In genomic region chr20:34516038-34516873, GRCh38 we compare ENCODE assay signal across 8 cellular contexts. TPM values are rescaled to one million over a fixed set of nuclear protein-coding genes. Genes with fewer than 3 reads are reported as not detected.
A peak's percentile ranks its signal among the peaks of the same experiment; 100 is the strongest.
DNase-seq lines count a peak whose midpoint lies in the region; ATAC-seq, FAIRE-seq and TF ChIP-seq lines count a peak whose summit lies in the region.

Gene DYNLRB1 (plus strand): TSS chr20:34516422. CDS start chr20:34516459, 37 bp downstream.

- DNase-seq in NCI-H2029 (lab: John Stamatoyannopoulos, UW) (peak; percentile 94), ascending aorta (ENCODE audit: low spot score in 2 of 2) (peak; percentile 82 to 98), right cardiac atrium (peak; percentile 98), pulmonary artery endothelial cell (ENCODE audit: low read depth, low spot score) (peak; percentile 90), urothelium cell line (ENCODE audit: low spot score) (peak; percentile 97)
- DNase-seq in T-helper 2 cell treated with Interferon-gamma antibody and Interleukin-4, amounts not matched to agents 5 μg/mL and 100 μg/mL, for 36 hours (ENCODE audit: low spot score) = peak; percentile 95

- H3K27ac ChIP-seq in ascending aorta (peak within 1 kb of the TSS; percentile 89 to 97), right cardiac atrium (ENCODE audit: low read length) (peak within 1 kb of the TSS; percentile 96)

- peak; percentile 72 for ATAC-seq in GM18502 (IDR thresholded peaks at IDR 0.05; ENCODE audit: poor library complexity, unreplicated experiment)
- ATAC-seq in HG02970 (IDR thresholded peaks at IDR 0.05; ENCODE audit: low FRiP score, unreplicated experiment) = peak; percentile 70
- peak; percentile 96 for ATAC-seq in right cardiac atrium

- H3K36me3 Mint-ChIP-seq in T-helper 2 cell treated with Interferon-gamma antibody and Interleukin-4, amounts not matched to agents 5 μg/mL and 100 μg/mL, for 36 hours (ENCODE audit: low read depth) = peaks cover 13% of the 10 kb centered on the region

- H3K4me3 ChIP-seq in ascending aorta (peak within 1 kb of the TSS; percentile 78 to 80), right cardiac atrium (ENCODE audit: low read length) (peak within 1 kb of the TSS; percentile 83)

- no peaks in the 10 kb centered on the region for H3K9me3 ChIP-seq in ascending aorta
- H3K9me3 ChIP-seq in right cardiac atrium (ENCODE audit: control insufficient read depth, low read length) = no peaks in the 10 kb centered on the region

- H3K36me3 ChIP-seq in ascending aorta = peaks cover 0 to 5% of the 10 kb centered on the region in 2 donors

- under 1% methylated on average over 61 of the region's 61 CpGs for WGBS in right cardiac atrium

- H3K27me3 ChIP-seq in ascending aorta (no peaks in the 10 kb centered on the region), right cardiac atrium (ENCODE audit: control insufficient read depth, insufficient read depth) (no peaks in the 10 kb centered on the region)

- peak within 1 kb of the TSS; percentile 92 for H3K4me3 Mint-ChIP-seq in T-helper 2 cell treated with Interferon-gamma antibody and Interleukin-4, amounts not matched to agents 5 μg/mL and 100 μg/mL, for 36 hours

- H3K27ac Mint-ChIP-seq in T-helper 2 cell treated with Interferon-gamma antibody and Interleukin-4, amounts not matched to agents 5 μg/mL and 100 μg/mL, for 36 hours = peak within 1 kb of the TSS; percentile 96

- no peaks in the 10 kb centered on the region for H3K9me3 Mint-ChIP-seq in T-helper 2 cell treated with Interferon-gamma antibody and Interleukin-4, amounts not matched to agents 5 μg/mL and 100 μg/mL, for 36 hours

- peaks cover 0 to 27% of the 10 kb centered on the region in 2 donors for H3K4me1 ChIP-seq in ascending aorta
- H3K4me1 ChIP-seq in right cardiac atrium (ENCODE audit: control insufficient read depth, insufficient read depth, low read length) = peaks cover 5% of the 10 kb centered on the region

- H3K27me3 Mint-ChIP-seq in T-helper 2 cell treated with Interferon-gamma antibody and Interleukin-4, amounts not matched to agents 5 μg/mL and 100 μg/mL, for 36 hours (ENCODE audit: low read depth) = no peaks in the 10 kb centered on the region

- no peak for TF ChIP-seq CTCF in ascending aorta (IDR thresholded peaks at IDR 0.05)

- FAIRE-seq in urothelium cell line (lab: Jason Lieb, UNC) = peak; percentile 37

- intact Hi-C loops in ascending aorta (cut with DNase I) (loop anchor here (2.0 to 5.0 kb wide), 5 partner anchors 39 to 204 kb away; partner anchors contain the start of genes ITCH and MAP1LC3A), right cardiac atrium (cut with DNase I) (no loop called here)

- peaks cover 23% of the 10 kb centered on the region for H3K4me1 Mint-ChIP-seq in T-helper 2 cell treated with Interferon-gamma antibody and Interleukin-4, amounts not matched to agents 5 μg/mL and 100 μg/mL, for 36 hours (ENCODE audit: low read depth)

RNA-seq across cellular contexts. Expression of gene DYNLRB1, which starts in this region (rescaled TPM):
- total RNA-seq in ascending aorta = 148 TPM
- total RNA-seq in right cardiac atrium = 100 to 1,000 TPM; 134 to 163 (median 151) TPM
- 289 TPM for polyA plus RNA-seq in right cardiac atrium
- total RNA-seq in pulmonary artery endothelial cell = 47.7 and 50.1 TPM in 2 replicates

Comparison
In these comparisons a context has a peak if more than half of its experiments do, and no peak if none do; other contexts are left out.
1. Peak in every context shown above with its lines: DNase-seq, ATAC-seq, H3K4me3 ChIP-seq and H3K27ac ChIP-seq.